ENCODE assay signal across 34 cellular contexts in genomic region chr9:37327553-37327952, GRCh38.
DNase-seq lines count a peak whose midpoint lies in the region; ATAC-seq and TF ChIP-seq lines count a peak whose summit lies in the region.
"Had no signal": no experiment of that assay in that cellular context is flagged by ENCODE, and none has a peak within 500 bp of the region (broad histone marks: within the 10 kb centered on the region; RNA-seq: fewer than 3 reads in every experiment).

No MANE protein-coding gene starts in this region.

- no peaks in the 10 kb centered on the region for H3K9me3 ChIP-seq in A673 (ENCODE audit: low read depth, low read length, poor library complexity, severe bottlenecking)
- H3K9me3 ChIP-seq in SU-DHL-6 (ENCODE audit: insufficient read depth, low read length), result no peaks in the 10 kb centered on the region
- no peaks in the 10 kb centered on the region for H3K9me3 ChIP-seq in MM.1S (replicated peaks; ENCODE audit: insufficient read depth, low read length)
- no peaks in the 10 kb centered on the region for H3K9me3 ChIP-seq in smooth muscle cell (replicated peaks; ENCODE audit: low read depth)
- H3K9me3 ChIP-seq: left ventricle myocardium inferior, prostate gland, sigmoid colon, tibial nerve had no signal

- POLR2A ChIA-PET in A673 (lab: Charles Lee; ENCODE audit: low non-redundant PET), result interaction anchor here (0.9 kb wide), 1 partner anchor 128 kb away, joined by 3 read pairs; no protein-coding TSS in a partner anchor

- no peaks in the 10 kb centered on the region for H3K9me2 ChIP-seq in SU-DHL-6 (replicated peaks; ENCODE audit: insufficient read depth, low read length)
- H3K9me2 ChIP-seq in MM.1S (replicated peaks; ENCODE audit: insufficient read depth, low read length), result no peaks in the 10 kb centered on the region

- no peaks in the 10 kb centered on the region for H4K20me1 ChIP-seq in SU-DHL-6 (ENCODE audit: low read depth, low read length)
- H4K20me1 ChIP-seq in MM.1S (ENCODE audit: insufficient read depth, low read length), result no peaks in the 10 kb centered on the region
- peaks cover 22% of the 10 kb centered on the region for H4K20me1 ChIP-seq in smooth muscle cell (ENCODE audit: low read depth)

- BruUV-seq in A673 (replicated peaks; lab: Mats Ljungman, UMichigan), result no TSS peak

- ATAC-seq in left lobe of liver, result peak; percentile 84
- ATAC-seq: activated naive CD4-positive, alpha-beta T cell treated with anti-CD3 and anti-CD28 coated beads, Interleukin-2, amount 50 U/mL, for 72 hours; PC-3; T-helper 17 cell had no signal

- H3K27me3 ChIP-seq in A673 (replicated peaks; ENCODE audit: insufficient read depth, low read depth, low read length, poor library complexity) (no peaks in the 10 kb centered on the region), SU-DHL-6 (ENCODE audit: low read length) (no peaks in the 10 kb centered on the region), MM.1S (replicated peaks; ENCODE audit: insufficient read depth, low read length) (no peaks in the 10 kb centered on the region), smooth muscle cell (ENCODE audit: low read depth) (no peaks in the 10 kb centered on the region)
- H3K27me3 ChIP-seq: cardiac muscle cell, sigmoid colon, tibial nerve had no signal

- H3K4me1 ChIP-seq in A673 (ENCODE audit: insufficient read depth, low read length, poor library complexity, severe bottlenecking), result peaks cover 93% of the 10 kb centered on the region
- no peaks in the 10 kb centered on the region for H3K4me1 ChIP-seq in MM.1S (ENCODE audit: low read length)
- no peaks in the 10 kb centered on the region for H3K4me1 ChIP-seq in smooth muscle cell (ENCODE audit: low read depth)
- H3K4me1 ChIP-seq: prostate gland, sigmoid colon had no signal

- TF ChIP-seq CTCF in A673 (conservative IDR thresholded peaks at IDR 0.05; ENCODE audit: low read depth, low read length) (no peak), GM12865 (IDR thresholded peaks at IDR 0.05; ENCODE audit: insufficient read depth, low read depth, low read length, missing control alignments) (no peak), SU-DHL-6 (IDR thresholded peaks at IDR 0.05; ENCODE audit: insufficient read depth, low read length, poor library complexity, severe bottlenecking) (no peak), MM.1S (IDR thresholded peaks at IDR 0.05; ENCODE audit: low read length) (no peak), smooth muscle cell (IDR thresholded peaks at IDR 0.05; ENCODE audit: borderline replicate concordance, insufficient read depth, poor library complexity, severe bottlenecking) (no peak)

- H3K27ac ChIP-seq in A673 (ENCODE audit: low read depth, low read length, poor library complexity, severe bottlenecking), result peak overlapping the region; percentile 21
- H3K27ac ChIP-seq in SU-DHL-6 (ENCODE audit: low read depth, low read length), result peak overlapping the region; percentile 93
- no peak overlapping the region for H3K27ac ChIP-seq in MM.1S (ENCODE audit: low read length)
- no peak overlapping the region for H3K27ac ChIP-seq in smooth muscle cell (ENCODE audit: low read depth)
- H3K27ac ChIP-seq: cardiac muscle cell, coronary artery, epithelial cell of prostate, left ventricle myocardium inferior, prostate gland, sigmoid colon, tibial nerve had no signal

- H3K9ac ChIP-seq in SU-DHL-6 (ENCODE audit: low read length), result peak overlapping the region; percentile 55
- H3K9ac ChIP-seq in MM.1S (ENCODE audit: low read length), result no peak overlapping the region
- no peak overlapping the region for H3K9ac ChIP-seq in smooth muscle cell (ENCODE audit: low read depth)

- no peak for DNase-seq in A673 (ENCODE audit: low spot score)
- DNase-seq in GM12865 (ENCODE audit: low read depth), result no peak
- no peak for DNase-seq in left lobe of liver (ENCODE audit: low spot score)
- DNase-seq in SW480 (ENCODE audit: low spot score), result no peak
- DNase-seq in MM.1S, result no peak
- no peak for DNase-seq in stimulated activated CD4-positive, alpha-beta T cell treated with anti-CD3 and anti-CD28 coated beads, Interleukin-2, amount 100 ng/mL, for 48 hours
- no peak for DNase-seq in smooth muscle cell (lab: John Stamatoyannopoulos, UW; ENCODE audit: unreplicated experiment)
- DNase-seq: activated CD4-positive, alpha-beta memory T cell treated with anti-CD3 and anti-CD28 coated beads for 36 hours; activated CD4-positive, CD25-positive, alpha-beta regulatory T cell treated with anti-CD3 and anti-CD28 coated beads, Interleukin-2, amount 50 U/mL, for 72 hours; activated CD8-positive, alpha-beta memory T cell treated with anti-CD3 and anti-CD28 coated beads, Interleukin-2, amount 50 U/mL, for 4 hours; aorta; COR-L47; DMS53; effector CD8-positive, alpha-beta T cell; GOT3; HFFc6; left ventricle myocardium inferior; NCI-H1092 treated with DMSO at 0.1 percent for 48 hours; NCI-H187; NCI-H2171 treated with DMSO at 0.1 percent for 48 hours; NCI-H510A treated with DMSO at 0.1 percent for 48 hours; nucleus accumbens; PC-3; sigmoid colon; stimulated activated CD4-positive, alpha-beta T cell treated with anti-CD3 and anti-CD28 coated beads, Interleukin-4, amount 100 ng/mL, for 24 hours; T-helper 17 cell had no signal

- no peak overlapping the region for H3K4me3 ChIP-seq in A673 (ENCODE audit: low read depth, low read length, poor library complexity, severe bottlenecking)
- H3K4me3 ChIP-seq in GM12865 (ENCODE audit: low read depth, low read length), result peak overlapping the region; percentile 22
- peak overlapping the region; percentile 23 for H3K4me3 ChIP-seq in SU-DHL-6 (ENCODE audit: insufficient read depth, low read length, poor library complexity, severe bottlenecking)
- H3K4me3 ChIP-seq in MM.1S (ENCODE audit: low read length), result no peak overlapping the region
- no peak overlapping the region for H3K4me3 ChIP-seq in smooth muscle cell
- H3K4me3 ChIP-seq: cardiac muscle cell, coronary artery, left ventricle myocardium inferior, prostate gland, sigmoid colon, SK-N-MC, tibial nerve had no signal

- H3K4me2 ChIP-seq in SU-DHL-6 (ENCODE audit: low read depth, low read length, poor library complexity, severe bottlenecking) (peak overlapping the region; percentile 65), MM.1S (ENCODE audit: low read depth, low read length) (no peak overlapping the region), smooth muscle cell (no peak overlapping the region)

- WGBS in smooth muscle cell (ENCODE audit: low lambda C conversion rate), result 97% methylated on average over 4 of the region's 4 CpGs

- H3K36me3 ChIP-seq in A673 (ENCODE audit: insufficient read depth, low read length, poor library complexity, severe bottlenecking) (no peaks in the 10 kb centered on the region), SU-DHL-6 (ENCODE audit: low read length) (peaks cover 31% of the 10 kb centered on the region), MM.1S (replicated peaks; ENCODE audit: insufficient read depth, low read length) (no peaks in the 10 kb centered on the region), smooth muscle cell (ENCODE audit: low read depth) (peaks cover 4% of the 10 kb centered on the region)
- H3K36me3 ChIP-seq: cardiac muscle cell, left ventricle myocardium inferior, prostate gland, sigmoid colon, tibial nerve had no signal

- intact Hi-C loops in A673 (cut with micrococcal nuclease; ENCODE audit: unreplicated experiment), result loop anchor here (5.0 kb wide), 1 partner anchor 345 kb away; no protein-coding TSS in a partner anchor

- CTCF ChIA-PET in A673 (lab: Charles Lee), result no interaction called here

- peaks cover 83% of the 10 kb centered on the region for H3K79me2 ChIP-seq in SU-DHL-6 (ENCODE audit: insufficient read depth, low read length)
- H3K79me2 ChIP-seq in MM.1S (ENCODE audit: low read length), result no peaks in the 10 kb centered on the region
- no peaks in the 10 kb centered on the region for H3K79me2 ChIP-seq in smooth muscle cell (ENCODE audit: low read depth)

- H2AFZ ChIP-seq in SU-DHL-6 (ENCODE audit: low read depth, low read length, severe bottlenecking) (no peak overlapping the region), MM.1S (ENCODE audit: low read length) (no peak overlapping the region), smooth muscle cell (ENCODE audit: low read depth) (no peak overlapping the region)

- peaks cover 98% of the 10 kb centered on the region for H3F3A ChIP-seq in SU-DHL-6 (ENCODE audit: insufficient read depth)
- no peaks in the 10 kb centered on the region for H3F3A ChIP-seq in MM.1S (ENCODE audit: insufficient read depth, low read length)
- no peaks in the 10 kb centered on the region for H3F3A ChIP-seq in smooth muscle cell (ENCODE audit: low read depth)

Comparison
In these comparisons a context has a peak if more than half of its experiments do, and no peak if none do; other contexts are left out.
1. H3K27ac ChIP-seq: peak in A673 (single experiment) and SU-DHL-6 (single experiment); none in MM.1S (single experiment) and smooth muscle cell (single experiment).
2. H3K4me3 ChIP-seq: peak in GM12865 (single experiment) and SU-DHL-6 (single experiment); none in A673 (single experiment), MM.1S (single experiment) and smooth muscle cell (single experiment).